Comparison of ENCODE assay signal across 1 cellular context in genomic region chr13:80141114-80141849, GRCh38.
TF ChIP-seq lines count a peak whose summit lies in the region.

No MANE protein-coding gene starts in this region.

TF ChIP-seq in GM12878, 131 proteins besides CTCF, POLR2A, EP300 and RAD21 (continued from another document):
- no peak for TF ChIP-seq ZNF592 (IDR thresholded peaks at IDR 0.05)
- no peak for TF ChIP-seq ATF3 (IDR thresholded peaks at IDR 0.05; ENCODE audit: borderline replicate concordance, extremely low read depth, low read depth, low read length)
- TF ChIP-seq ZNF687 (IDR thresholded peaks at IDR 0.05), result no peak
